1 cellular context compared by ENCODE assay signal in genomic region chr4:17614416-17615299, GRCh38.
A peak's percentile ranks its signal among the peaks of the same experiment; 100 is the strongest.
TF ChIP-seq lines count a peak whose summit lies in the region.

MED28 (plus strand) TSS chr4:17614641; CDS start chr4:17614655, 14 bp downstream.

TF ChIP-seq in GM23338, 12 proteins besides CTCF, POLR2A, EP300 and RAD21 (continued from another document):
- TF ChIP-seq ETS1 (IDR thresholded peaks at IDR 0.05) (peak; percentile 46; the same call in 1 of the 2 replicates), POLR2AphosphoS5 (IDR thresholded peaks at IDR 0.05; ENCODE audit: low read depth) (peak; percentile 68; the same call in 1 of the 2 replicates)
